ENCODE assay signal across 22 cellular contexts in genomic region chr1:43821471-43821870, GRCh38.
DNase-seq lines count a peak whose midpoint lies in the region; ATAC-seq, FAIRE-seq and TF ChIP-seq lines count a peak whose summit lies in the region.
"Had no signal": no experiment of that assay in that cellular context is flagged by ENCODE, and none has a peak within 500 bp of the region (broad histone marks: within the 10 kb centered on the region; RNA-seq: fewer than 3 reads in every experiment).

No MANE protein-coding gene starts in this region.

- no peak overlapping the region for H3K4me3 ChIP-seq in A549
- no peak overlapping the region for H3K4me3 ChIP-seq in psoas muscle
- H3K4me3 ChIP-seq in tibial nerve: no peak overlapping the region
- H3K4me3 ChIP-seq: gastrocnemius medialis, right lobe of liver, thyroid gland had no signal

- H3K4me1 ChIP-seq in A549 (peaks cover 16% of the 10 kb centered on the region), psoas muscle (peaks cover 20% of the 10 kb centered on the region), tibial nerve (peaks cover 0 to 9% (median 0%) of the 10 kb centered on the region in 4 donors)
- H3K4me1 ChIP-seq: right lobe of liver, thyroid gland had no signal

- TF ChIP-seq RAD21 in A549 (conservative IDR thresholded peaks at IDR 0.05 in 1 of 2, IDR thresholded peaks at IDR 0.05 in 1 of 2): no peak

- DNase-seq in A549 (ENCODE audit: low read depth in 1 of 2, low spot score in 1 of 2): no peak
- DNase-seq in RWPE1 (ENCODE audit: low spot score): no peak
- no peak for DNase-seq in psoas muscle
- no peak for DNase-seq in central memory CD4-positive, alpha-beta T cell
- DNase-seq in tibial nerve (ENCODE audit: low spot score in 2 of 2): no peak
- DNase-seq in nucleus accumbens (lab: John Stamatoyannopoulos, UW): no peak
- DNase-seq: activated CD4-positive, CD25-positive, alpha-beta regulatory T cell; activated CD8-positive, alpha-beta T cell treated with anti-CD3 and anti-CD28 coated beads for 36 hours; activated naive CD4-positive, alpha-beta T cell treated with Interleukin-2 at 50 U/mL for 16 hours; activated T-cell treated with anti-CD3 and anti-CD28 coated beads, Interleukin-2, amount 50 U/mL, for 1 hour; DMS 273 treated with DMSO at 0.1 percent for 48 hours; H7; NCI-H187; NCI-H2227 treated with DMSO at 0.1 percent for 48 hours; right lobe of liver; stimulated activated naive B cell treated with anti-CD40 and anti-IgM and Interleukin-4, amounts not matched to agents 10 μg/mL and 1 μg/mL and 100 μg/mL, for 72 hours; T-helper 9 cell; thyroid gland had no signal

- H3K27ac ChIP-seq in A549 (peak overlapping the region; percentile 67 to 78), RWPE1 (peak overlapping the region; percentile 77), psoas muscle (peak overlapping the region; percentile 54), tibial nerve (no peak overlapping the region)
- H3K27ac ChIP-seq: right lobe of liver, thyroid gland had no signal

- H3K36me3 ChIP-seq in psoas muscle (ENCODE audit: insufficient read depth in 1 of 2, low read depth in 1 of 2): peaks cover 0 to 13% of the 10 kb centered on the region in 2 donors
- peaks cover 0 to 39% (median 0%) of the 10 kb centered on the region in 3 donors for H3K36me3 ChIP-seq in tibial nerve
- H3K36me3 ChIP-seq: thyroid gland had no signal

- CTCF ChIA-PET in A549 (lab: Yijun Ruan, JAX): no interaction called here
- CTCF ChIA-PET in RWPE1 (lab: Yijun Ruan, JAX): interaction anchor here (0.8 kb wide), 1 partner anchor 85 kb away, joined by 3 read pairs; no protein-coding TSS in a partner anchor

- POLR2A ChIA-PET in A549 (lab: Yijun Ruan, JAX) (no interaction called here), RWPE1 (lab: Yijun Ruan, JAX; ENCODE audit: low non-redundant PET) (no interaction called here)

- no peak for FAIRE-seq in A549 (lab: Jason Lieb, UNC)
- FAIRE-seq: endometrium had no signal

- TF ChIP-seq EP300 in A549 (IDR thresholded peaks at IDR 0.05) (no peak), tibial nerve (IDR thresholded peaks at IDR 0.05) (no peak)

- TF ChIP-seq POLR2A in A549 (IDR thresholded peaks at IDR 0.05; ENCODE audit: low read length) (no peak), tibial nerve (IDR thresholded peaks at IDR 0.05) (no peak)

- peak overlapping the region; percentile 42 for H3K4me2 ChIP-seq in A549

- no peak for TF ChIP-seq CTCF in A549 (IDR thresholded peaks at IDR 0.05)
- TF ChIP-seq CTCF in RWPE1 (conservative IDR thresholded peaks at IDR 0.05; ENCODE audit: low read depth): no peak
- TF ChIP-seq CTCF in psoas muscle (IDR thresholded peaks at IDR 0.05): no peak
- no peak for TF ChIP-seq CTCF in tibial nerve (IDR thresholded peaks at IDR 0.05)

- intact Hi-C loops in psoas muscle (cut with DNase I): loop anchor here in 1 of 2 donors (5.0 kb wide), 1 partner anchor 34 kb away; no protein-coding TSS in a partner anchor

- H3K27me3 ChIP-seq in psoas muscle (ENCODE audit: insufficient read depth in 3 of 3, low read length in 2 of 3) (no peaks in the 10 kb centered on the region), tibial nerve (no peaks in the 10 kb centered on the region)
- H3K27me3 ChIP-seq: gastrocnemius medialis, right lobe of liver, thyroid gland had no signal

- 69% methylated on average over 5 of the region's 5 CpGs for WGBS in A549 (ENCODE audit: missing lambda C conversion rate)
- WGBS in psoas muscle, 3 donors: 73 to 86% (median 82%) methylated on average over 5 of the region's 5 CpGs
- 82 to 93% methylated on average over 5 of the region's 5 CpGs for WGBS in tibial nerve, 2 donors

- ATAC-seq in A549: no peak
- peak; percentile 39 for ATAC-seq in esophagus mucosa
- peak; percentile 11 to 33 (median 20) for ATAC-seq in psoas muscle
- ATAC-seq in HG03439 (IDR thresholded peaks at IDR 0.05; ENCODE audit: unreplicated experiment): no peak
- ATAC-seq: activated CD8-positive, alpha-beta T cell treated with anti-CD3 and anti-CD28 coated beads for 36 hours; right lobe of liver; stimulated activated naive B cell treated with anti-CD40 and anti-IgM and Interleukin-4, amounts not matched to agents 10 μg/mL and 1 μg/mL and 100 μg/mL, for 72 hours had no signal

- peaks cover 13% of the 10 kb centered on the region; the same call in 1 of the 3 replicates for H3K9me3 ChIP-seq in A549
- peaks cover 4% of the 10 kb centered on the region for H3K9me3 ChIP-seq in psoas muscle
- peaks cover 0 to 21% (median 2%) of the 10 kb centered on the region in 4 donors for H3K9me3 ChIP-seq in tibial nerve
- H3K9me3 ChIP-seq: gastrocnemius medialis, right lobe of liver, thyroid gland had no signal

TF ChIP-seq in A549, 52 proteins besides CTCF, POLR2A, EP300 and RAD21:
- no peak for TF ChIP-seq JUNB (IDR thresholded peaks at IDR 0.05)
- TF ChIP-seq CHD2 (IDR thresholded peaks at IDR 0.05; ENCODE audit: low read length, partially characterized antibody): no peak
- TF ChIP-seq PHF8 (IDR thresholded peaks at IDR 0.05; ENCODE audit: borderline replicate concordance, low read depth): no peak

Comparison
In these comparisons a context has a peak if more than half of its experiments do, and no peak if none do; other contexts are left out.
1. ATAC-seq: peak in esophagus mucosa (single experiment) and psoas muscle (4 of 4); none in A549 (0 of 2) and HG03439 (single experiment).
2. H3K27ac ChIP-seq: peak in A549 (2 of 2), RWPE1 (single experiment) and psoas muscle (single experiment); none in tibial nerve (0 of 4).